In genomic region chr15:76912430-76912829, GRCh38 we compare ENCODE assay signal across 16 cellular contexts. TPM values are rescaled to one million over a fixed set of nuclear protein-coding genes. Genes with fewer than 3 reads are reported as not detected.
DNase-seq lines count a peak whose midpoint lies in the region; ATAC-seq and TF ChIP-seq lines count a peak whose summit lies in the region.
"Had no signal": no experiment of that assay in that cellular context is flagged by ENCODE, and none has a peak within 500 bp of the region (broad histone marks: within the 10 kb centered on the region; RNA-seq: fewer than 3 reads in every experiment).

No MANE protein-coding gene starts in this region.

- H3K27me3 ChIP-seq in Loucy (ENCODE audit: insufficient read depth, low read length, poor library complexity, severe bottlenecking) (no peaks in the 10 kb centered on the region), RWPE2 (ENCODE audit: insufficient read depth, poor library complexity, severe bottlenecking) (no peaks in the 10 kb centered on the region)
- H3K27me3 ChIP-seq: BE2C had no signal

- H3K27ac Mint-ChIP-seq in WTC11: no peak overlapping the region
- H3K27ac Mint-ChIP-seq: CD4-positive, alpha-beta memory T cell had no signal

- H3K36me3 Mint-ChIP-seq in WTC11: no peaks in the 10 kb centered on the region
- H3K36me3 Mint-ChIP-seq: CD4-positive, alpha-beta memory T cell had no signal

- H3K4me3 Mint-ChIP-seq in WTC11: no peak overlapping the region
- H3K4me3 Mint-ChIP-seq: CD4-positive, alpha-beta memory T cell had no signal

- POLR2A ChIA-PET in WTC11 (lab: Charles Lee): no interaction called here

- H3K27me3 Mint-ChIP-seq in WTC11 (ENCODE audit: low read depth): peaks cover 13% of the 10 kb centered on the region

- no peaks in the 10 kb centered on the region for H3F3A ChIP-seq in Loucy (ENCODE audit: low read depth)

- ATAC-seq in RWPE2 (ENCODE audit: low read depth): peak; percentile 43; the same call in 1 of the 3 replicates
- ATAC-seq in left colon: peak; percentile 97
- no peak for ATAC-seq in WTC11
- ATAC-seq: A549, HCT116 had no signal

- H3K9me3 Mint-ChIP-seq in WTC11: no peaks in the 10 kb centered on the region
- H3K9me3 Mint-ChIP-seq: CD4-positive, alpha-beta memory T cell had no signal

- H4K20me1 ChIP-seq in Loucy (ENCODE audit: insufficient read depth, low read length, poor library complexity, severe bottlenecking): no peaks in the 10 kb centered on the region

- no peaks in the 10 kb centered on the region for H3K4me1 Mint-ChIP-seq in WTC11

- CTCF ChIA-PET in WTC11 (lab: Charles Lee): no interaction called here

- DNase-seq in RWPE2 (ENCODE audit: low spot score) (no peak), left colon (no peak), renal cortical epithelial cell (ENCODE audit: low read depth) (peak; percentile 15), WTC11 (ENCODE audit: low spot score) (no peak), cortex of kidney (lab: John Stamatoyannopoulos, UW) (no peak), RPMI8226 (no peak)
- DNase-seq: BE2C; CD4-positive, alpha-beta memory T cell; DMS153; GF-D8; GM23248; IMR-90 had no signal

- no peaks in the 10 kb centered on the region for H3K79me2 ChIP-seq in Loucy (ENCODE audit: insufficient read depth, low read length)

- H3K36me3 ChIP-seq in Loucy (ENCODE audit: insufficient read depth, low read length) (no peaks in the 10 kb centered on the region), RWPE2 (ENCODE audit: low read depth) (no peaks in the 10 kb centered on the region)
- H3K36me3 ChIP-seq: BE2C had no signal

- no peak overlapping the region; the same call in 1 of the 2 replicates for H2AFZ ChIP-seq in Loucy (ENCODE audit: low read length)
- H2AFZ ChIP-seq: GM23248 had no signal

- no peak overlapping the region for H3K4me3 ChIP-seq in Loucy (ENCODE audit: low read length, poor library complexity, severe bottlenecking)
- H3K4me3 ChIP-seq in RWPE2 (ENCODE audit: severe bottlenecking): no peak overlapping the region
- H3K4me3 ChIP-seq: A549, GM23248 had no signal

- H3K27ac ChIP-seq in RWPE2 (ENCODE audit: poor library complexity, severe bottlenecking): no peak overlapping the region
- H3K27ac ChIP-seq: A549, C4-2B, GM23248 had no signal

- H3K4me2 ChIP-seq in Loucy (ENCODE audit: low read depth, low read length, poor library complexity, severe bottlenecking): peak overlapping the region; percentile 35
- H3K4me2 ChIP-seq: A549 had no signal

- H3K4me1 ChIP-seq in Loucy (ENCODE audit: insufficient read depth, low read length, poor library complexity, severe bottlenecking) (peaks cover 10% of the 10 kb centered on the region), RWPE2 (ENCODE audit: insufficient read depth, poor library complexity, severe bottlenecking) (no peaks in the 10 kb centered on the region)
- H3K4me1 ChIP-seq: A549, BE2C had no signal

- no peak overlapping the region for H3K9ac ChIP-seq in Loucy (ENCODE audit: low read depth, low read length, poor library complexity, severe bottlenecking)
- H3K9ac ChIP-seq: GM23248 had no signal

- no peaks in the 10 kb centered on the region for H3K9me2 ChIP-seq in Loucy (replicated peaks; ENCODE audit: low read depth, low read length)

- intact Hi-C loops in left colon (cut with DNase I, micrococcal nuclease): no loop called here

- H3K9me3 ChIP-seq in Loucy (ENCODE audit: insufficient read depth, low read depth, low read length) (no peaks in the 10 kb centered on the region), RWPE2 (ENCODE audit: severe bottlenecking) (no peaks in the 10 kb centered on the region)
- H3K9me3 ChIP-seq: A549, BE2C had no signal

- no peak for TF ChIP-seq CTCF in Loucy (conservative IDR thresholded peaks at IDR 0.05; ENCODE audit: low read length)
- TF ChIP-seq CTCF in RWPE2 (IDR thresholded peaks at IDR 0.05; ENCODE audit: poor library complexity, severe bottlenecking): no peak
- no peak for TF ChIP-seq CTCF in WTC11 (IDR thresholded peaks at IDR 0.05)

TF ChIP-seq in WTC11, 78 proteins besides CTCF, POLR2A, EP300 and RAD21:
- TF ChIP-seq ZNF396 (CRISPR knock-in tag; IDR thresholded peaks at IDR 0.05; ENCODE audit: borderline replicate concordance) (no peak), EMX1 (CRISPR knock-in tag; IDR thresholded peaks at IDR 0.05) (no peak), ATF1 (CRISPR knock-in tag; IDR thresholded peaks at IDR 0.05) (no peak), USF1 (CRISPR knock-in tag; IDR thresholded peaks at IDR 0.05) (no peak), CREB1 (CRISPR knock-in tag; IDR thresholded peaks at IDR 0.05) (no peak), ZNF232 (CRISPR knock-in tag; IDR thresholded peaks at IDR 0.05) (no peak), NR1H2 (CRISPR knock-in tag; IDR thresholded peaks at IDR 0.05) (no peak), ERG (CRISPR knock-in tag; IDR thresholded peaks at IDR 0.05) (no peak), ATF6 (CRISPR knock-in tag; IDR thresholded peaks at IDR 0.05) (no peak)

RNA-seq across cellular contexts. Expression of gene SCAPER, which starts 7.3 kb away (rescaled TPM):
- 10 to 100 TPM; 16.6 to 27.9 TPM for total RNA-seq in left colon
- total RNA-seq in renal cortical epithelial cell: 7.3 and 11.7 TPM in 2 replicates
- total RNA-seq in WTC11 (2021): 10.3 to 14.0 TPM (median 12.8 TPM) in 3 replicates

RNA-seq across cellular contexts. Expression of gene RCN2, which starts 19.1 kb away (rescaled TPM):
- total RNA-seq in left colon: 10 to 100 TPM; 28.8 to 30.0 TPM
- 38.9 and 51.7 TPM in 2 replicates for total RNA-seq in renal cortical epithelial cell
- total RNA-seq in WTC11 (2021): 102 to 112 TPM (median 103 TPM) in 3 replicates
